In the genomic region with DNA sequence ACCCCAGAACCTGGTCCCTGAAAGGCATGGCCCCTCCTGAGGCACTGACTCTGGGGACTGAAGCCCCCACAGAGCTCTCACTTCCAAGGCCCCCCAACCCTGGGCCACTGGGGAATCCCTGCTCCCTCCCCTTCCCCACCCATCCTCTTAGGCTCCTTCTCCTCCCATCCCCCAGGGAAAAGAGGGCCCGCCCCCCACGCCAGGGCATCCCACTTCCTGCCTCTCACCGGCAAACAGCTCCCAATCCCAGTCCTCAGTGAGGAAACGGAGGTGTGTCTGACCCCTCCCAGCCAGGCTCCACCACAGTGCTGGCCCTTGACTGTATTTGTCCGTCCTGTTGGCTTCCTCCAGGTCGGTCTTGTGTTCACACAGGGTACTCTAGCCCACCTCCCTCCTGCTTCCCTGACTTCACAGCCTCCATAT, we compare ENCODE assay signal across 8 cellular contexts. TPM values are rescaled to one million over a fixed set of nuclear protein-coding genes. Genes with fewer than 3 reads are reported as not detected.
DNase-seq lines count a peak whose midpoint lies in the region; ATAC-seq and TF ChIP-seq lines count a peak whose summit lies in the region.

No MANE protein-coding gene starts in this region.

- H4K20me1 ChIP-seq in fibroblast of lung (ENCODE audit: control insufficient read depth, extremely low read depth, insufficient read depth, low read length) = no peaks in the 10 kb centered on the region

- no peak for TF ChIP-seq CTCF in fibroblast of lung (conservative IDR thresholded peaks at IDR 0.05 in 1 of 2, IDR thresholded peaks at IDR 0.05 in 1 of 2; ENCODE audit: low read depth in 1 of 2, low read length in 2 of 2)

- H3K4me1 ChIP-seq in NT2/D1 (ENCODE audit: insufficient read depth, insufficient read length) (peaks cover 30% of the 10 kb centered on the region), fibroblast of lung (ENCODE audit: control insufficient read depth, extremely low read depth, insufficient read depth, low read length) (peaks cover 10% of the 10 kb centered on the region), rectal smooth muscle tissue (ENCODE audit: control insufficient read depth, insufficient read depth, low read length) (peaks cover 31% of the 10 kb centered on the region)

- H3K79me2 ChIP-seq in fibroblast of lung (ENCODE audit: control insufficient read depth, insufficient read depth, low read length) = no peaks in the 10 kb centered on the region

- ATAC-seq in GM19395 (IDR thresholded peaks at IDR 0.05; ENCODE audit: unreplicated experiment) (no peak), HG03442 (IDR thresholded peaks at IDR 0.05; ENCODE audit: unreplicated experiment) (no peak), HG03439 (IDR thresholded peaks at IDR 0.05; ENCODE audit: unreplicated experiment) (no peak)

- DNase-seq in H4 (ENCODE audit: low spot score) = peak; percentile 69
- no peak for DNase-seq in NT2/D1 (ENCODE audit: low read depth, low spot score)
- DNase-seq in fibroblast of lung (ENCODE audit: low read depth in 2 of 2) = peak; percentile 32 to 62
- DNase-seq in NCI-H1930 (lab: John Stamatoyannopoulos, UW) = no peak

- peak overlapping the region; percentile 66 for H3K27ac ChIP-seq in fibroblast of lung (ENCODE audit: insufficient read depth, low read length)
- H3K27ac ChIP-seq in rectal smooth muscle tissue (ENCODE audit: low read depth, low read length) = peak overlapping the region; percentile 96

- peak overlapping the region; percentile 63 for H2AFZ ChIP-seq in fibroblast of lung (ENCODE audit: low read length)

- peak overlapping the region; percentile 15 for H3K4me2 ChIP-seq in fibroblast of lung (ENCODE audit: extremely low read depth, insufficient read depth, low read length)

- H3K27me3 ChIP-seq in NT2/D1 (ENCODE audit: insufficient read depth, insufficient read length) = no peaks in the 10 kb centered on the region
- H3K27me3 ChIP-seq in fibroblast of lung (ENCODE audit: control insufficient read depth, insufficient read depth, low read length) = no peaks in the 10 kb centered on the region
- no peaks in the 10 kb centered on the region for H3K27me3 ChIP-seq in rectal smooth muscle tissue (ENCODE audit: control insufficient read depth, insufficient read depth, low read length)

- H3K36me3 ChIP-seq in NT2/D1 (ENCODE audit: insufficient read depth, insufficient read length, low read length) = no peaks in the 10 kb centered on the region
- H3K36me3 ChIP-seq in fibroblast of lung (ENCODE audit: control insufficient read depth, insufficient read depth, low read length) = no peaks in the 10 kb centered on the region
- H3K36me3 ChIP-seq in rectal smooth muscle tissue (ENCODE audit: control insufficient read depth, insufficient read depth, low read length) = no peaks in the 10 kb centered on the region

- no peaks in the 10 kb centered on the region for H3K9me3 ChIP-seq in NT2/D1 (ENCODE audit: insufficient read depth, low read length)
- no peaks in the 10 kb centered on the region for H3K9me3 ChIP-seq in fibroblast of lung (ENCODE audit: control insufficient read depth, insufficient read depth, low read depth, low read length)

- peak overlapping the region; percentile 80 for H3K9ac ChIP-seq in NT2/D1 (ENCODE audit: insufficient read length, low read depth)
- peak overlapping the region; percentile 26 for H3K9ac ChIP-seq in fibroblast of lung (ENCODE audit: insufficient read depth, low read length)
- no peak overlapping the region for H3K9ac ChIP-seq in rectal smooth muscle tissue (ENCODE audit: low read length)

- peak overlapping the region; percentile 51 for H3K4me3 ChIP-seq in NT2/D1 (ENCODE audit: insufficient read length, low read depth)
- H3K4me3 ChIP-seq in fibroblast of lung (replicated peaks in 1 of 4; ENCODE audit: control extremely low read depth in 1 of 4, insufficient read depth in 1 of 4, low read depth in 3 of 4, low read length in 4 of 4) = no peak overlapping the region
- H3K4me3 ChIP-seq in rectal smooth muscle tissue (ENCODE audit: low read length) = peak overlapping the region; percentile 12

RNA-seq across cellular contexts. Expression of a gene that starts 35.0 kb away (rescaled TPM):
- total RNA-seq in H4 (2014; rRNA removed; shearing (Covaris generic)) = 1,956 and 2,048 TPM in 2 replicates
- 481 and 664 TPM in 2 replicates for total RNA-seq in fibroblast of lung
- 650 and 1,032 TPM in 2 replicates for polyA plus RNA-seq in fibroblast of lung
- 819 and 1,107 TPM in 2 replicates for polyA plus RNA-seq in fibroblast of lung (2012)
- 34.8 and 35.0 TPM in 2 replicates for polyA minus RNA-seq in fibroblast of lung (ENCODE audit: low replicate concordance)

Comparison
In these comparisons a context has a peak if more than half of its experiments do, and no peak if none do; other contexts are left out.
1. DNase-seq: peak in H4 (single experiment) and fibroblast of lung (2 of 2); none in NT2/D1 (single experiment) and NCI-H1930 (0 of 2).
2. H3K4me3 ChIP-seq: peak in NT2/D1 (single experiment) and rectal smooth muscle tissue (single experiment); none in fibroblast of lung (0 of 4).